Comparison of ENCODE assay signal across 8 cellular contexts in the genomic region with DNA sequence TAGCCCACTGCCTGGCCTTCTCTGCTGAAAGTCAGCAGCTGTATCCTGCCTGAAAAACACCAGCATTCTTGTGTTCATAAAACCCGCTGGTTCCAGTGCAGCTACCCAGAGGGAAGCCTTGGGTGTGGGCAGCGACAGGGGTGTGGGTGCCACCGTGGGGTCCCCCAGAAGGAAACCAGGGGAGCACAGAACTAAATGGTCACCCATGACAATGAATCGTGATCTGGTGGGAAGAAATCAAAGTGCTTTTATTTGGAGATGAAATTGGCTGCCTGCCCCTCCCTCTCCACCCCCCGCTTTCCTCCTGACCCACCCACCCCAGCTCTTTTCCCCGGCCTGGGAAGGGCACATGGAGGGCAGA. TPM values are rescaled to one million over a fixed set of nuclear protein-coding genes. Genes with fewer than 3 reads are reported as not detected.
A peak's percentile ranks its signal among the peaks of the same experiment; 100 is the strongest.
DNase-seq lines count a peak whose midpoint lies in the region; ATAC-seq and TF ChIP-seq lines count a peak whose summit lies in the region.

No MANE protein-coding gene starts in this region.

- peaks cover 31% of the 10 kb centered on the region for H3K4me1 Mint-ChIP-seq in mesothelial cell of epicardium

- ATAC-seq in Right ventricle myocardium inferior = no peak
- ATAC-seq in GM21360 (IDR thresholded peaks at IDR 0.05; ENCODE audit: unreplicated experiment) = no peak

- peak overlapping the region; percentile 80 for H3K27ac Mint-ChIP-seq in mesothelial cell of epicardium

- no peaks in the 10 kb centered on the region for H3K9me3 Mint-ChIP-seq in mesothelial cell of epicardium

- peaks cover 2% of the 10 kb centered on the region for H3K27me3 Mint-ChIP-seq in mesothelial cell of epicardium (ENCODE audit: low read depth)

- H3K4me3 Mint-ChIP-seq in mesothelial cell of epicardium = peak overlapping the region; percentile 44

- intact Hi-C loops in Right ventricle myocardium inferior (cut with DNase I) = no loop called here
- intact Hi-C loops in cardiac septum (cut with DNase I) = no loop called here

- DNase-seq in Right ventricle myocardium inferior (ENCODE audit: missing footprints) (peak; percentile 37), cardiac septum (ENCODE audit: low spot score) (no peak), dermis microvascular lymphatic vessel endothelial cell (ENCODE audit: low read depth in 2 of 2) (peak; percentile 82 to 94), mesothelial cell of epicardium (ENCODE audit: low spot score in 2 of 2, unreplicated experiment in 2 of 2) (no peak), NCI-H2029 (lab: John Stamatoyannopoulos, UW) (no peak), 8988T (no peak), DMS79 (lab: John Stamatoyannopoulos, UW) (no peak)

- no peak for TF ChIP-seq CTCF in mesothelial cell of epicardium (IDR thresholded peaks at IDR 0.05; ENCODE audit: unreplicated experiment)

- no peaks in the 10 kb centered on the region for H3K36me3 Mint-ChIP-seq in mesothelial cell of epicardium

RNA-seq across cellular contexts. Expression of gene RASA3, which starts 13.7 kb away (rescaled TPM):
- total RNA-seq in Right ventricle myocardium inferior (12.7 TPM), cardiac septum (9.7 TPM), dermis microvascular lymphatic vessel endothelial cell (30.7 and 33.9 TPM in 2 replicates), mesothelial cell of epicardium (13.5 to 14.6 TPM (median 13.7 TPM) in 3 replicates)

Comparison
In these comparisons a context has a peak if more than half of its experiments do, and no peak if none do; other contexts are left out.
1. DNase-seq: peak in Right ventricle myocardium inferior (single experiment) and dermis microvascular lymphatic vessel endothelial cell (2 of 2); none in cardiac septum (single experiment), mesothelial cell of epicardium (0 of 2), NCI-H2029 (single experiment), 8988T (single experiment) and DMS79 (single experiment).